In genomic region chr21:45377866-45378257, GRCh38 we compare ENCODE assay signal across 25 cellular contexts. TPM values are rescaled to one million over a fixed set of nuclear protein-coding genes. Genes with fewer than 3 reads are reported as not detected.
DNase-seq lines count a peak whose midpoint lies in the region; ATAC-seq, FAIRE-seq and TF ChIP-seq lines count a peak whose summit lies in the region.
"Had no signal": no experiment of that assay in that cellular context is flagged by ENCODE, and none has a peak within 500 bp of the region (broad histone marks: within the 10 kb centered on the region; RNA-seq: fewer than 3 reads in every experiment).

No MANE protein-coding gene starts in this region.

- H3K27ac Mint-ChIP-seq in astrocyte (ENCODE audit: unreplicated experiment), result no peak overlapping the region
- H3K27ac Mint-ChIP-seq: activated naive CD8-positive, alpha-beta T cell treated with anti-CD3 and anti-CD28 coated beads, Interleukin-2, amount 50 U/mL, for 24 hours; CD4-positive, alpha-beta memory T cell; effector memory CD8-positive, alpha-beta T cell; nephron progenitor cell; stimulated activated naive B cell treated with anti-CD40 and anti-IgM and Interleukin-4, amounts not matched to agents 10 μg/mL and 1 μg/mL and 100 μg/mL, for 72 hours had no signal

- H2BK15ac ChIP-seq in mesenchymal stem cell (ENCODE audit: low read depth, poor library complexity, severe bottlenecking), result peak overlapping the region; percentile 2

- H3K9ac ChIP-seq in HUES48 (ENCODE audit: low read depth, low read length) (peak overlapping the region; percentile 61), astrocyte (ENCODE audit: low read length) (peak overlapping the region; percentile 44), mesenchymal stem cell (ENCODE audit: low read length) (no peak overlapping the region), smooth muscle cell (ENCODE audit: low read depth) (no peak overlapping the region)

- no peak for TF ChIP-seq CTCF in astrocyte (IDR thresholded peaks at IDR 0.05; ENCODE audit: insufficient read depth, low read depth, low read length)
- no peak for TF ChIP-seq CTCF in smooth muscle cell (IDR thresholded peaks at IDR 0.05; ENCODE audit: borderline replicate concordance, insufficient read depth, poor library complexity, severe bottlenecking)
- no peak for TF ChIP-seq CTCF in esophagus muscularis mucosa (IDR thresholded peaks at IDR 0.05)

- H3K9me3 ChIP-seq in HUES48 (ENCODE audit: control insufficient read depth, insufficient read depth, low read length) (peaks cover 7% of the 10 kb centered on the region; the same call in 1 of the 2 replicates), astrocyte (ENCODE audit: insufficient read depth, low read depth, low read length) (no peaks in the 10 kb centered on the region), mesenchymal stem cell (ENCODE audit: control insufficient read depth, low read length) (no peaks in the 10 kb centered on the region), smooth muscle cell (replicated peaks; ENCODE audit: low read depth) (no peaks in the 10 kb centered on the region), esophagus muscularis mucosa (no peaks in the 10 kb centered on the region)
- H3K9me3 ChIP-seq: prostate gland, testis had no signal

- H4K91ac ChIP-seq in mesenchymal stem cell (ENCODE audit: low read length), result no peak overlapping the region

- peak overlapping the region; percentile 54 for H2AK5ac ChIP-seq in mesenchymal stem cell (ENCODE audit: low read length, severe bottlenecking)

- no peaks in the 10 kb centered on the region for H4K20me1 ChIP-seq in astrocyte (ENCODE audit: insufficient read depth, low read length)
- H4K20me1 ChIP-seq in smooth muscle cell (ENCODE audit: low read depth), result no peaks in the 10 kb centered on the region

- peaks cover 2% of the 10 kb centered on the region for H3K4me1 Mint-ChIP-seq in astrocyte (ENCODE audit: low read depth, unreplicated experiment)
- H3K4me1 Mint-ChIP-seq: activated naive CD8-positive, alpha-beta T cell treated with anti-CD3 and anti-CD28 coated beads, Interleukin-2, amount 50 U/mL, for 24 hours; CD4-positive, alpha-beta memory T cell had no signal

- H3K14ac ChIP-seq in mesenchymal stem cell (ENCODE audit: low read length in 2 of 2), result no peak overlapping the region

- no peak overlapping the region for H3K4ac ChIP-seq in mesenchymal stem cell (ENCODE audit: low read depth in 1 of 2, low read length in 2 of 2)

- no peaks in the 10 kb centered on the region for H3K79me1 ChIP-seq in mesenchymal stem cell (replicated peaks; ENCODE audit: low read length, poor library complexity, severe bottlenecking)

- ATAC-seq in HG03439 (IDR thresholded peaks at IDR 0.05; ENCODE audit: unreplicated experiment) (no peak), HG03354 (IDR thresholded peaks at IDR 0.05; ENCODE audit: poor library complexity, severe bottlenecking, unreplicated experiment) (no peak)
- ATAC-seq: activated naive CD8-positive, alpha-beta T cell treated with anti-CD3 and anti-CD28 coated beads, Interleukin-2, amount 50 U/mL, for 24 hours; effector memory CD8-positive, alpha-beta T cell; stimulated activated naive B cell treated with anti-CD40 and anti-IgM and Interleukin-4, amounts not matched to agents 10 μg/mL and 1 μg/mL and 100 μg/mL, for 72 hours had no signal

- FAIRE-seq in astrocyte (lab: Jason Lieb, UNC), result no peak
- FAIRE-seq: colon had no signal

- H3K4me2 ChIP-seq in astrocyte (ENCODE audit: low read length) (peak overlapping the region; percentile 32), mesenchymal stem cell (ENCODE audit: low read length, poor library complexity, severe bottlenecking) (no peak overlapping the region), smooth muscle cell (peak overlapping the region; percentile 2)

- TF ChIP-seq POLR2A in esophagus muscularis mucosa (IDR thresholded peaks at IDR 0.05; ENCODE audit: low read depth), result no peak

- H2BK120ac ChIP-seq in mesenchymal stem cell (ENCODE audit: low read depth, low read length), result peak overlapping the region; percentile 71

- H3K79me2 ChIP-seq in astrocyte (ENCODE audit: insufficient read depth, low read length), result no peaks in the 10 kb centered on the region
- no peaks in the 10 kb centered on the region for H3K79me2 ChIP-seq in smooth muscle cell (ENCODE audit: low read depth)

- H4K8ac ChIP-seq in mesenchymal stem cell (ENCODE audit: low read length), result no peak overlapping the region

- H3K36me3 ChIP-seq in HUES48 (ENCODE audit: control insufficient read depth, insufficient read depth, low read length) (no peaks in the 10 kb centered on the region), astrocyte (ENCODE audit: insufficient read depth, low read length) (no peaks in the 10 kb centered on the region), mesenchymal stem cell (ENCODE audit: control insufficient read depth in 1 of 2, insufficient read depth in 2 of 2, low read depth in 1 of 2, low read length in 2 of 2) (no peaks in the 10 kb centered on the region), smooth muscle cell (ENCODE audit: low read depth) (no peaks in the 10 kb centered on the region), esophagus muscularis mucosa (no peaks in the 10 kb centered on the region)
- H3K36me3 ChIP-seq: brain microvascular endothelial cell, prostate gland had no signal

- peaks cover 15% of the 10 kb centered on the region for H3K9me3 Mint-ChIP-seq in astrocyte (ENCODE audit: unreplicated experiment)
- H3K9me3 Mint-ChIP-seq: activated naive CD8-positive, alpha-beta T cell treated with anti-CD3 and anti-CD28 coated beads, Interleukin-2, amount 50 U/mL, for 24 hours; effector memory CD8-positive, alpha-beta T cell had no signal

- H2AFZ ChIP-seq in astrocyte (ENCODE audit: low read depth, low read length) (no peak overlapping the region), mesenchymal stem cell (ENCODE audit: low read depth, low read length) (no peak overlapping the region), smooth muscle cell (ENCODE audit: low read depth) (peak overlapping the region; percentile 61)

- DNase-seq in astrocyte (ENCODE audit: low read depth) (no peak), mesenchymal stem cell (no peak), smooth muscle cell (lab: John Stamatoyannopoulos, UW; ENCODE audit: unreplicated experiment) (no peak), esophagus muscularis mucosa (ENCODE audit: extremely low spot score) (no peak)
- DNase-seq: activated CD4-positive, alpha-beta T cell treated with anti-CD3 and anti-CD28 coated beads, Interleukin-2, amount 50 U/mL, for 4 hours; activated CD8-positive, alpha-beta memory T cell treated with anti-CD3 and anti-CD28 coated beads, Interleukin-2, amount 50 U/mL, for 4 hours; activated naive CD8-positive, alpha-beta T cell treated with anti-CD3 and anti-CD28 coated beads, Interleukin-2, amount 50 U/mL, for 24 hours; brain microvascular endothelial cell; CD4-positive, alpha-beta memory T cell; effector memory CD8-positive, alpha-beta T cell; GF-D8; KG1; NCI-H1436 treated with DMSO at 0.1 percent for 48 hours; NCI-H2171; NCI-H524 treated with DMSO at 0.1 percent for 48 hours; nephron progenitor cell; stimulated activated CD4-positive, alpha-beta T cell treated with anti-CD3 and anti-CD28 coated beads, Interleukin-2, amount 100 ng/mL, for 48 hours; stimulated activated naive B cell treated with anti-CD40 and anti-IgM and Interleukin-4, amounts not matched to agents 10 μg/mL and 1 μg/mL and 100 μg/mL, for 72 hours; testis had no signal

- no peak overlapping the region for H3K4me3 Mint-ChIP-seq in astrocyte (ENCODE audit: unreplicated experiment)
- H3K4me3 Mint-ChIP-seq: activated naive CD8-positive, alpha-beta T cell treated with anti-CD3 and anti-CD28 coated beads, Interleukin-2, amount 50 U/mL, for 24 hours; CD4-positive, alpha-beta memory T cell; effector memory CD8-positive, alpha-beta T cell; nephron progenitor cell; stimulated activated naive B cell treated with anti-CD40 and anti-IgM and Interleukin-4, amounts not matched to agents 10 μg/mL and 1 μg/mL and 100 μg/mL, for 72 hours had no signal

- no peak overlapping the region for H2BK5ac ChIP-seq in mesenchymal stem cell (ENCODE audit: low read depth, low read length, poor library complexity, severe bottlenecking)

- no peaks in the 10 kb centered on the region for H3F3A ChIP-seq in smooth muscle cell (ENCODE audit: low read depth)

- 100% methylated on average over 2 of the region's 5 CpGs for WGBS in mesenchymal stem cell
- WGBS in smooth muscle cell (ENCODE audit: low lambda C conversion rate), result 77% methylated on average over 5 of the region's 5 CpGs
- 76% methylated on average over 5 of the region's 5 CpGs for WGBS in esophagus muscularis mucosa

- peak overlapping the region; percentile 96 for H3K27ac ChIP-seq in HUES48 (ENCODE audit: low read depth, low read length)
- no peak overlapping the region for H3K27ac ChIP-seq in astrocyte (ENCODE audit: low read depth, low read length)
- H3K27ac ChIP-seq in mesenchymal stem cell (ENCODE audit: low read length, poor library complexity, severe bottlenecking), result peak overlapping the region; percentile 41
- H3K27ac ChIP-seq in smooth muscle cell (ENCODE audit: low read depth), result no peak overlapping the region
- H3K27ac ChIP-seq in esophagus muscularis mucosa (replicated peaks in 1 of 4), result no peak overlapping the region
- H3K27ac ChIP-seq: brain microvascular endothelial cell, RWPE1, testis had no signal

- H3K23ac ChIP-seq in mesenchymal stem cell (ENCODE audit: low read length in 2 of 2), result no peak overlapping the region

- TF ChIP-seq EP300 in esophagus muscularis mucosa (IDR thresholded peaks at IDR 0.05), result no peak

- H3K18ac ChIP-seq in mesenchymal stem cell (ENCODE audit: low read depth in 1 of 2, low read length in 2 of 2), result no peak overlapping the region

- peak overlapping the region; percentile 41 to 42 for H2BK12ac ChIP-seq in mesenchymal stem cell (ENCODE audit: low read length in 2 of 2)

- H3K4me3 ChIP-seq in HUES48 (ENCODE audit: low read depth, low read length) (peak overlapping the region; percentile 1; the same call in 1 of the 2 replicates), astrocyte (ENCODE audit: insufficient read depth, low read depth, low read length) (no peak overlapping the region), mesenchymal stem cell (ENCODE audit: insufficient read depth in 1 of 2, low read depth in 1 of 2, low read length in 2 of 2) (no peak overlapping the region), smooth muscle cell (no peak overlapping the region), esophagus muscularis mucosa (no peak overlapping the region)
- H3K4me3 ChIP-seq: prostate gland, testis had no signal

- H3K27me3 Mint-ChIP-seq in astrocyte (ENCODE audit: low read depth, unreplicated experiment), result peaks cover 21% of the 10 kb centered on the region

- H3K36me3 Mint-ChIP-seq in astrocyte (ENCODE audit: low read depth, unreplicated experiment), result peaks cover 4% of the 10 kb centered on the region
- H3K36me3 Mint-ChIP-seq: CD4-positive, alpha-beta memory T cell had no signal

- H3K27me3 ChIP-seq in HUES48 (ENCODE audit: control insufficient read depth, insufficient read depth, low read length) (no peaks in the 10 kb centered on the region), astrocyte (ENCODE audit: insufficient read depth, low read length) (no peaks in the 10 kb centered on the region), mesenchymal stem cell (ENCODE audit: control insufficient read depth in 1 of 2, insufficient read depth in 1 of 2, low read length in 2 of 2) (peaks cover 0 to 11% of the 10 kb centered on the region in 2 experiments), smooth muscle cell (ENCODE audit: low read depth) (no peaks in the 10 kb centered on the region), esophagus muscularis mucosa (no peaks in the 10 kb centered on the region)
- H3K27me3 ChIP-seq: brain microvascular endothelial cell, testis had no signal

- intact Hi-C loops in esophagus muscularis mucosa (cut with DNase I), result no loop called here

- H3K4me1 ChIP-seq in HUES48 (ENCODE audit: control insufficient read depth, insufficient read depth, low read length) (peaks cover 24% of the 10 kb centered on the region), astrocyte (ENCODE audit: insufficient read depth, low read length) (peaks cover 8% of the 10 kb centered on the region), mesenchymal stem cell (ENCODE audit: control insufficient read depth, insufficient read depth, low read depth, low read length) (peaks cover 33% of the 10 kb centered on the region), smooth muscle cell (ENCODE audit: low read depth) (peaks cover 19% of the 10 kb centered on the region), esophagus muscularis mucosa (peaks cover 0 to 3% (median 0%) of the 10 kb centered on the region in 4 donors)
- H3K4me1 ChIP-seq: prostate gland, testis had no signal

RNA-seq across cellular contexts. Expression of gene COL18A1, which starts 27.1 kb away (rescaled TPM):
- total RNA-seq in astrocyte, result 616 and 692 TPM in 2 replicates
- polyA plus RNA-seq in mesenchymal stem cell (2013, experiment 1 of 2), result 330 TPM
- 322 TPM for polyA plus RNA-seq in mesenchymal stem cell (2013, experiment 2 of 2)
- 192 and 240 TPM in 2 replicates for total RNA-seq in smooth muscle cell
- 362 and 485 TPM in 2 replicates for polyA plus RNA-seq in smooth muscle cell
- total RNA-seq in esophagus muscularis mucosa, result 100 to 1,000 TPM in 3 of 4 donors, 10 to 100 TPM in 1; 97.7 to 173 (median 110) TPM

Comparison
In these comparisons a context has a peak if more than half of its experiments do, and no peak if none do; other contexts are left out.
1. H3K27ac ChIP-seq: peak in HUES48 (single experiment) and mesenchymal stem cell (single experiment); none in astrocyte (single experiment), smooth muscle cell (single experiment) and esophagus muscularis mucosa (0 of 4).
2. H3K9ac ChIP-seq: peak in HUES48 (single experiment) and astrocyte (single experiment); none in mesenchymal stem cell (single experiment) and smooth muscle cell (single experiment).